8 cellular contexts compared by ENCODE assay signal in the genomic region with DNA sequence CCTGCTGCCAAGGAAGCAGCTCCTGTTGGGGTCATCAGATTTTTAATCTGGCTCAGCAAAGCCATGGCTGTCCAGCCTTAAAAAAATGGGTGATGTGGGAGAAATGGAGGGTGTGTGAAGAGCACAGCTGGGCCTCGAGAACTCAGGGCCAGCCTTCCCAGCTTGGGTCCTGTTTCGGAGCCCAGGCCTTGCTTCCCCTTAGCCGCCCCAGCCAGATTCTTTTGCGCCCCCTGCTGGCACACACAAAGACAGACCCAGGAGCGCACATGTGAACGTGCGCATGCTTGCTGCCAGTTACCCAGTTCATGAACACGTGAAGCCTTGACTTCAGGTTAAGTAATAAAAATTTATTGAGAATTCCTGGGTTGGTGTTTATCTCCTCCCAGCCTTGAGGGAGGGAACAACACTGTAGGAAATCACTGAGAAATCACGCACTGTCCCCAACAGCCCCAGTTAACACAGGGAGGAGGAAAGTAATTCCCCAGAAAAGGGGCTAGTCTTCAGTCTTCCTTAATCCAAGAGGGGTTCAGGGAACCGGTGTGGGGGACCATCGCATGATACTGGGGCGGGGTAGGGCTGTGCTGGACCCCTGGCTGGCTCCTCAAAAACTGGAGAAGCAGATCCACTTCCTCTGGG. TPM values are rescaled to one million over a fixed set of nuclear protein-coding genes. Genes with fewer than 3 reads are reported as not detected.
A peak's percentile ranks its signal among the peaks of the same experiment; 100 is the strongest.
DNase-seq lines count a peak whose midpoint lies in the region; TF ChIP-seq lines count a peak whose summit lies in the region.

No MANE protein-coding gene starts in this region.

- no peaks in the 10 kb centered on the region for H3K9me2 ChIP-seq in Loucy (replicated peaks; ENCODE audit: low read depth, low read length)

- H3K9me3 ChIP-seq in Loucy (ENCODE audit: insufficient read depth, low read depth, low read length) (no peaks in the 10 kb centered on the region), thymus (ENCODE audit: control insufficient read depth) (no peaks in the 10 kb centered on the region)

- H3K4me3 Mint-ChIP-seq in osteocyte (ENCODE audit: unreplicated experiment): no peak overlapping the region

- peaks cover 21% of the 10 kb centered on the region for H3K36me3 Mint-ChIP-seq in osteocyte (ENCODE audit: unreplicated experiment)

- H3K27ac Mint-ChIP-seq in osteocyte (ENCODE audit: unreplicated experiment): peak overlapping the region; percentile 78

- H3K27me3 ChIP-seq in Loucy (ENCODE audit: insufficient read depth, low read length, poor library complexity, severe bottlenecking) (no peaks in the 10 kb centered on the region), thymus (ENCODE audit: control insufficient read depth, insufficient read depth) (no peaks in the 10 kb centered on the region)

- WGBS in thymus: 35% methylated on average over 12 of the region's 12 CpGs

- H3K9me3 Mint-ChIP-seq in osteocyte (ENCODE audit: unreplicated experiment): no peaks in the 10 kb centered on the region

- H3F3A ChIP-seq in Loucy (ENCODE audit: low read depth): peaks cover 13% of the 10 kb centered on the region

- peaks cover 44% of the 10 kb centered on the region for H3K4me1 ChIP-seq in Loucy (ENCODE audit: insufficient read depth, low read length, poor library complexity, severe bottlenecking)
- peaks cover 24% of the 10 kb centered on the region for H3K4me1 ChIP-seq in thymus (ENCODE audit: control insufficient read depth, insufficient read depth, low read length)

- H3K9ac ChIP-seq in Loucy (ENCODE audit: low read depth, low read length, poor library complexity, severe bottlenecking): peak overlapping the region; percentile 36

- peak overlapping the region; percentile 64 for H3K27ac ChIP-seq in thymus (ENCODE audit: low read depth)

- peaks cover 17% of the 10 kb centered on the region for H4K20me1 ChIP-seq in Loucy (ENCODE audit: insufficient read depth, low read length, poor library complexity, severe bottlenecking)

- DNase-seq in AG10803 (ENCODE audit: low read depth) (peak; percentile 85), foreskin melanocyte (peak; percentile 66), osteocyte (ENCODE audit: extremely low spot score, unreplicated experiment) (peak; percentile 92)
- peak; percentile 81 for DNase-seq in activated gamma-delta T cell treated with anti-CD3 and anti-CD28 coated beads, Interleukin-2, amount 50 U/mL, for 16 hours (ENCODE audit: low read depth)

- no peak overlapping the region for H3K4me3 ChIP-seq in AG10803 (ENCODE audit: low read length)
- H3K4me3 ChIP-seq in Loucy (ENCODE audit: low read length, poor library complexity, severe bottlenecking): no peak overlapping the region
- no peak overlapping the region for H3K4me3 ChIP-seq in thymus (ENCODE audit: low read length)

- H2AFZ ChIP-seq in Loucy (ENCODE audit: low read length): no peak overlapping the region

- H3K27me3 Mint-ChIP-seq in osteocyte (ENCODE audit: unreplicated experiment): no peaks in the 10 kb centered on the region

- TF ChIP-seq CTCF in AG10803 (conservative IDR thresholded peaks at IDR 0.05; ENCODE audit: low read length) (peak; percentile 79), Loucy (conservative IDR thresholded peaks at IDR 0.05; ENCODE audit: low read length) (peak; percentile 95), osteocyte (IDR thresholded peaks at IDR 0.05) (peak; percentile 91)

- no peak overlapping the region for H3K4me2 ChIP-seq in Loucy (ENCODE audit: low read depth, low read length, poor library complexity, severe bottlenecking)

- H3K79me2 ChIP-seq in Loucy (ENCODE audit: insufficient read depth, low read length): peaks cover 38% of the 10 kb centered on the region

- TF ChIP-seq POLR2A in GM19099 (IDR thresholded peaks at IDR 0.05; ENCODE audit: extremely low read depth, insufficient read length, low read depth) (peak; percentile 13), Raji (IDR thresholded peaks at IDR 0.05; ENCODE audit: insufficient read depth, low read depth, low read length) (peak; percentile 24; the same call in 1 of the 2 replicates)

- H3K4me1 Mint-ChIP-seq in osteocyte (ENCODE audit: unreplicated experiment): peaks cover 27% of the 10 kb centered on the region

- peaks cover 30% of the 10 kb centered on the region; the same call in 1 of the 2 replicates for H3K36me3 ChIP-seq in Loucy (ENCODE audit: insufficient read depth, low read length)
- peaks cover 47% of the 10 kb centered on the region for H3K36me3 ChIP-seq in thymus (ENCODE audit: control insufficient read depth, insufficient read depth)

RNA-seq across cellular contexts. Expression of a gene that starts 5.3 kb away (rescaled TPM):
- 202 and 205 TPM in 2 replicates for total RNA-seq in osteocyte
- 149 TPM for polyA plus RNA-seq in thymus

RNA-seq across cellular contexts. Expression of a gene that starts 5.6 kb away (rescaled TPM):
- 29.5 and 29.8 TPM in 2 replicates for total RNA-seq in osteocyte
- 27.6 TPM for polyA plus RNA-seq in thymus

RNA-seq across cellular contexts. Expression of a gene that starts 14.0 kb away (rescaled TPM):
- total RNA-seq in osteocyte: 0.29 and 0.94 TPM in 2 replicates
- 213 TPM for polyA plus RNA-seq in thymus

RNA-seq across cellular contexts. Expression of a gene that starts 21.3 kb away (rescaled TPM):
- 287 and 309 TPM in 2 replicates for total RNA-seq in osteocyte
- polyA plus RNA-seq in thymus: 421 TPM

RNA-seq across cellular contexts. Expression of a gene that starts 21.5 kb away (rescaled TPM):
- not detected in 2 replicates for total RNA-seq in osteocyte
- not detected for polyA plus RNA-seq in thymus
